Comparison of ENCODE assay signal across 1 cellular context in genomic region chr3:4977001-4977888, GRCh38.
TF ChIP-seq lines count a peak whose summit lies in the region.

No MANE protein-coding gene starts in this region.

TF ChIP-seq in HepG2, 621 proteins besides CTCF, POLR2A, EP300 and RAD21 (continued from another document):
- TF ChIP-seq GABPA (IDR thresholded peaks at IDR 0.05; ENCODE audit: low read depth, low read length) (no peak), GABPA (CRISPR knock-in tag; IDR thresholded peaks at IDR 0.05; ENCODE audit: low read depth) (no peak), ZNF24 (IDR thresholded peaks at IDR 0.05) (no peak), ZNF253 (CRISPR knock-in tag; IDR thresholded peaks at IDR 0.05; ENCODE audit: borderline replicate concordance) (no peak), ZNF17 (CRISPR knock-in tag; IDR thresholded peaks at IDR 0.05) (no peak), ZNF547 (CRISPR knock-in tag; IDR thresholded peaks at IDR 0.05) (no peak), ZNF451 (CRISPR knock-in tag; IDR thresholded peaks at IDR 0.05) (peak; percentile 29; the same call in 1 of the 2 replicates), CREM (IDR thresholded peaks at IDR 0.05) (peak; percentile 15; the same call in 1 of the 2 replicates), CREM (CRISPR knock-in tag; IDR thresholded peaks at IDR 0.05) (no peak), MED13 (CRISPR knock-in tag; IDR thresholded peaks at IDR 0.05) (0 out of 2 replicates have a peak, but pooled peaks have one; percentile 40), CBX2 (IDR thresholded peaks at IDR 0.05; ENCODE audit: low read depth, low read length) (no peak), CBX2 (CRISPR knock-in tag; IDR thresholded peaks at IDR 0.05; ENCODE audit: low read depth) (0 out of 2 replicates have a peak, but pooled peaks have one; percentile 36), ZHX2 (IDR thresholded peaks at IDR 0.05; ENCODE audit: low read depth) (no peak), ZHX2 (CRISPR knock-in tag; IDR thresholded peaks at IDR 0.05; ENCODE audit: borderline replicate concordance) (no peak), ZBTB8A (CRISPR knock-in tag; IDR thresholded peaks at IDR 0.05; ENCODE audit: borderline replicate concordance, low read depth) (no peak), ZNF263 (CRISPR knock-in tag; IDR thresholded peaks at IDR 0.05) (peak; percentile 21; the same call in 1 of the 2 replicates), ZNF567 (CRISPR knock-in tag; IDR thresholded peaks at IDR 0.05; ENCODE audit: borderline replicate concordance) (no peak), HOXA3 (CRISPR knock-in tag; IDR thresholded peaks at IDR 0.05) (peak; percentile 52; the same call in 1 of the 2 replicates), SOX13 (IDR thresholded peaks at IDR 0.05) (peak; percentile 35; the same call in 1 of the 2 replicates), SOX13 (CRISPR knock-in tag; conservative IDR thresholded peaks at IDR 0.05 in 1 of 2, IDR thresholded peaks at IDR 0.05 in 1 of 2) (peak in 1 of 2 experiments; percentile 51; a peak in 1 of 4 replicates), ZNF251 (CRISPR knock-in tag; IDR thresholded peaks at IDR 0.05) (no peak), NR2F1 (CRISPR knock-in tag; IDR thresholded peaks at IDR 0.05) (peak; percentile 11 to 70; a peak in 2 of 4 replicates), CENPBD1 (CRISPR knock-in tag; IDR thresholded peaks at IDR 0.05; ENCODE audit: borderline replicate concordance, low read depth) (0 out of 2 replicates have a peak, but pooled peaks have one; percentile 34), HOXA5 (CRISPR knock-in tag; IDR thresholded peaks at IDR 0.05) (peak; percentile 40; the same call in 1 of the 2 replicates), CC2D1A (CRISPR knock-in tag; IDR thresholded peaks at IDR 0.05) (no peak), ZNF549 (CRISPR knock-in tag; IDR thresholded peaks at IDR 0.05) (no peak), FOXJ3 (CRISPR knock-in tag; IDR thresholded peaks at IDR 0.05; ENCODE audit: borderline replicate concordance) (0 out of 2 replicates have a peak, but pooled peaks have one; percentile 22), PHF20 (CRISPR knock-in tag; IDR thresholded peaks at IDR 0.05) (peak; percentile 6; the same call in 1 of the 2 replicates), SIX1 (CRISPR knock-in tag; IDR thresholded peaks at IDR 0.05; ENCODE audit: borderline replicate concordance) (0 out of 2 replicates have a peak, but pooled peaks have one; percentile 30), SP4 (CRISPR knock-in tag; IDR thresholded peaks at IDR 0.05) (0 out of 2 replicates have a peak, but pooled peaks have one; percentile 13), STAG1 (CRISPR knock-in tag; IDR thresholded peaks at IDR 0.05) (peak; percentile 31), ZNF687 (CRISPR knock-in tag; IDR thresholded peaks at IDR 0.05) (peak; percentile 25; the same call in 1 of the 2 replicates)
- TF ChIP-seq, protein P1, sequence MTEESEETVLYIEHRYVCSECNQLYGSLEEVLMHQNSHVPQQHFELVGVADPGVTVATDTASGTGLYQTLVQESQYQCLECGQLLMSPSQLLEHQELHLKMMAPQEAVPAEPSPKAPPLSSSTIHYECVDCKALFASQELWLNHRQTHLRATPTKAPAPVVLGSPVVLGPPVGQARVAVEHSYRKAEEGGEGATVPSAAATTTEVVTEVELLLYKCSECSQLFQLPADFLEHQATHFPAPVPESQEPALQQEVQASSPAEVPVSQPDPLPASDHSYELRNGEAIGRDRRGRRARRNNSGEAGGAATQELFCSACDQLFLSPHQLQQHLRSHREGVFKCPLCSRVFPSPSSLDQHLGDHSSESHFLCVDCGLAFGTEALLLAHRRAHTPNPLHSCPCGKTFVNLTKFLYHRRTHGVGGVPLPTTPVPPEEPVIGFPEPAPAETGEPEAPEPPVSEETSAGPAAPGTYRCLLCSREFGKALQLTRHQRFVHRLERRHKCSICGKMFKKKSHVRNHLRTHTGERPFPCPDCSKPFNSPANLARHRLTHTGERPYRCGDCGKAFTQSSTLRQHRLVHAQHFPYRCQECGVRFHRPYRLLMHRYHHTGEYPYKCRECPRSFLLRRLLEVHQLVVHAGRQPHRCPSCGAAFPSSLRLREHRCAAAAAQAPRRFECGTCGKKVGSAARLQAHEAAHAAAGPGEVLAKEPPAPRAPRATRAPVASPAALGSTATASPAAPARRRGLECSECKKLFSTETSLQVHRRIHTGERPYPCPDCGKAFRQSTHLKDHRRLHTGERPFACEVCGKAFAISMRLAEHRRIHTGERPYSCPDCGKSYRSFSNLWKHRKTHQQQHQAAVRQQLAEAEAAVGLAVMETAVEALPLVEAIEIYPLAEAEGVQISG (CRISPR knock-in tag; IDR thresholded peaks at IDR 0.05), result peak; percentile 19; the same call in 1 of the 2 replicates
